In genomic region chr10:86363184-86363832, GRCh38 we compare ENCODE assay signal across 7 cellular contexts. TPM values are rescaled to one million over a fixed set of nuclear protein-coding genes. Genes with fewer than 3 reads are reported as not detected.
A peak's percentile ranks its signal among the peaks of the same experiment; 100 is the strongest.
DNase-seq lines count a peak whose midpoint lies in the region; ATAC-seq and TF ChIP-seq lines count a peak whose summit lies in the region.

No MANE protein-coding gene starts in this region.

- H3K4me3 ChIP-seq in Peyer's patch (peak overlapping the region in 3 of 4 donors; percentile 16 to 33 (median 19)), retinal pigment epithelial cell (ENCODE audit: low read length) (no peak overlapping the region), MM.1S (ENCODE audit: low read length) (no peak overlapping the region)

- H3K36me3 Mint-ChIP-seq in activated naive CD4-positive, alpha-beta T cell treated with anti-CD3 and anti-CD28 coated beads for 36 hours (ENCODE audit: low read depth) = no peaks in the 10 kb centered on the region

- no peaks in the 10 kb centered on the region for H3K9me3 Mint-ChIP-seq in activated naive CD4-positive, alpha-beta T cell treated with anti-CD3 and anti-CD28 coated beads for 36 hours

- no peak overlapping the region for H3K27ac Mint-ChIP-seq in activated naive CD4-positive, alpha-beta T cell treated with anti-CD3 and anti-CD28 coated beads for 36 hours

- no peak overlapping the region for H2AFZ ChIP-seq in MM.1S (ENCODE audit: low read length)

- H4K20me1 ChIP-seq in MM.1S (ENCODE audit: insufficient read depth, low read length) = no peaks in the 10 kb centered on the region

- H3K36me3 ChIP-seq in Peyer's patch = no peaks in the 10 kb centered on the region
- no peaks in the 10 kb centered on the region for H3K36me3 ChIP-seq in MM.1S (replicated peaks; ENCODE audit: insufficient read depth, low read length)

- peaks cover 14% of the 10 kb centered on the region for H3K4me1 Mint-ChIP-seq in activated naive CD4-positive, alpha-beta T cell treated with anti-CD3 and anti-CD28 coated beads for 36 hours (ENCODE audit: low read depth)

- H3K27me3 ChIP-seq in Peyer's patch (peaks cover 0 to 15% of the 10 kb centered on the region in 2 donors), MM.1S (replicated peaks; ENCODE audit: insufficient read depth, low read length) (peaks cover 33% of the 10 kb centered on the region)

- H3K9me2 ChIP-seq in MM.1S (replicated peaks; ENCODE audit: insufficient read depth, low read length) = no peaks in the 10 kb centered on the region

- CTCF ChIA-PET in activated naive CD4-positive, alpha-beta T cell treated with anti-CD3 and anti-CD28 coated beads for 36 hours (lab: Charles Lee) = interaction anchor here (1.8 kb wide), 1 partner anchor 16 kb away, joined by 4 read pairs; no protein-coding TSS in a partner anchor

- DNase-seq in Peyer's patch (peak in 2 of 3 donors; percentile 47 to 51), left cardiac atrium (peak; percentile 35), retinal pigment epithelial cell (ENCODE audit: low read depth) (no peak), MM.1S (no peak), SKM-1 (lab: John Stamatoyannopoulos, UW; ENCODE audit: unreplicated experiment) (no peak)
- DNase-seq in activated naive CD4-positive, alpha-beta T cell treated with anti-CD3 and anti-CD28 coated beads for 36 hours = no peak

- peaks cover 0 to 34% (median 18%) of the 10 kb centered on the region in 4 donors for H3K4me1 ChIP-seq in Peyer's patch
- no peaks in the 10 kb centered on the region for H3K4me1 ChIP-seq in MM.1S (ENCODE audit: low read length)

- H3F3A ChIP-seq in MM.1S (ENCODE audit: insufficient read depth, low read length) = no peaks in the 10 kb centered on the region

- H3K79me2 ChIP-seq in MM.1S (ENCODE audit: low read length) = no peaks in the 10 kb centered on the region

- ATAC-seq in GM21786 (IDR thresholded peaks at IDR 0.05; ENCODE audit: unreplicated experiment) = peak; percentile 50
- peak; percentile 62 for ATAC-seq in left cardiac atrium

- no peak overlapping the region for H3K4me3 Mint-ChIP-seq in activated naive CD4-positive, alpha-beta T cell treated with anti-CD3 and anti-CD28 coated beads for 36 hours

- peak in 3 of 6 experiments; percentile 20 to 32 (median 25) for TF ChIP-seq CTCF in Peyer's patch (IDR thresholded peaks at IDR 0.05)
- peak; percentile 55 for TF ChIP-seq CTCF in retinal pigment epithelial cell (conservative IDR thresholded peaks at IDR 0.05; ENCODE audit: low read depth, low read length)
- TF ChIP-seq CTCF in MM.1S (IDR thresholded peaks at IDR 0.05; ENCODE audit: low read length) = no peak

- TF ChIP-seq POLR2A in Peyer's patch (IDR thresholded peaks at IDR 0.05) = no peak

- intact Hi-C loops in left cardiac atrium (cut with DNase I) = loop anchor here in 1 of 2 donors (10.0 kb wide), 1 partner anchor 579 kb away; no protein-coding TSS in a partner anchor
- intact Hi-C loops in activated naive CD4-positive, alpha-beta T cell treated with anti-CD3 and anti-CD28 coated beads for 36 hours (cut with micrococcal nuclease) = loop anchor here (5.0 kb wide), 1 partner anchor 261 kb away; no protein-coding TSS in a partner anchor

- no peaks in the 10 kb centered on the region for H3K9me3 ChIP-seq in Peyer's patch
- no peaks in the 10 kb centered on the region for H3K9me3 ChIP-seq in MM.1S (replicated peaks; ENCODE audit: insufficient read depth, low read length)

- H3K27ac ChIP-seq in Peyer's patch = no peak overlapping the region
- no peak overlapping the region for H3K27ac ChIP-seq in MM.1S (ENCODE audit: low read length)

- peaks cover 47% of the 10 kb centered on the region for H3K27me3 Mint-ChIP-seq in activated naive CD4-positive, alpha-beta T cell treated with anti-CD3 and anti-CD28 coated beads for 36 hours (ENCODE audit: low read depth)

- H3K4me2 ChIP-seq in MM.1S (ENCODE audit: low read depth, low read length) = no peak overlapping the region

- no peak overlapping the region for H3K9ac ChIP-seq in MM.1S (ENCODE audit: low read length)

RNA-seq across cellular contexts. Expression of gene GRID1, which starts 3.3 kb away (rescaled TPM):
- total RNA-seq in Peyer's patch (10 to 100 TPM in 1 of 4 donors, 1 to 10 TPM in 2, under 1 TPM in 1; 0.35 to 10.7 (median 1.3) TPM), left cardiac atrium (under 1 TPM; 0.52 to 0.59 TPM)
- total RNA-seq in activated naive CD4-positive, alpha-beta T cell treated with anti-CD3 and anti-CD28 coated beads for 36 hours = not detected

Comparison
In these comparisons a context has a peak if more than half of its experiments do, and no peak if none do; other contexts are left out.
1. DNase-seq: peak in Peyer's patch (2 of 3) and left cardiac atrium (single experiment); none in retinal pigment epithelial cell (single experiment), MM.1S (single experiment), SKM-1 (single experiment) and activated naive CD4-positive, alpha-beta T cell treated with anti-CD3 and anti-CD28 coated beads for 36 hours (single experiment).
2. H3K4me3 ChIP-seq: peak in Peyer's patch (3 of 4); none in retinal pigment epithelial cell (single experiment) and MM.1S (single experiment).